ENCODE assay signal across 10 cellular contexts in the genomic region with DNA sequence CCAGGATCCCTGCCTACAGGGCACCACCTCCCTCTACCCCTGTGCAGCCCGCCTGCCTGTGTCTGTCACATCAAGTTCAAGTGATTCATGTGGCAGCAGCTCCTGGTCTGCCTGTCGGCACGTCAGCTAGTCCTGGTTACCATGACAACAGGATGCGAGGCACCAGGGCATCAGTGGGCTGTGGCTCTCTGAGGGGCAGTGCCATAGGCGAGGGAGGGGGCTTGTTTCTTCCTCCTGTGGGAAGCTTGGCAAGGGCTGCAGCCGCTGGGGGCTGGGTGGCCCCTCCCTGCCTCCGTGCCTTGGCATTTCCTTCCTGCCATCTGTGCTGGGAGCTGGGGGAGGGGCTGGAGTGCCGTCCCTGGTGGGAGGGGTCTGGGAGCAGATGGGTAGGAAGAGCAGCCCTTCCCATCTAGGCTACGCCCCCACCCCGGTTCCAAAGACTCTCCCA. TPM values are rescaled to one million over a fixed set of nuclear protein-coding genes. Genes with fewer than 3 reads are reported as not detected.
DNase-seq lines count a peak whose midpoint lies in the region; ATAC-seq and TF ChIP-seq lines count a peak whose summit lies in the region.
"Had no signal": no experiment of that assay in that cellular context is flagged by ENCODE, and none has a peak within 500 bp of the region (broad histone marks: within the 10 kb centered on the region; RNA-seq: fewer than 3 reads in every experiment).

No MANE protein-coding gene starts in this region.

- H3K27me3 ChIP-seq in foreskin keratinocyte = peaks cover 61% of the 10 kb centered on the region
- peaks cover 0 to 55% (median 0%) of the 10 kb centered on the region in 3 donors for H3K27me3 ChIP-seq in stomach

- ATAC-seq in foreskin keratinocyte (peak; percentile 51), GM21723 (IDR thresholded peaks at IDR 0.05; ENCODE audit: unreplicated experiment) (no peak)

- H3K27ac ChIP-seq in foreskin keratinocyte (no peak overlapping the region), stomach (no peak overlapping the region)

- H3K36me3 ChIP-seq in stomach = no peaks in the 10 kb centered on the region

- H3K4me1 ChIP-seq in foreskin keratinocyte = no peaks in the 10 kb centered on the region
- H3K4me1 ChIP-seq in stomach = peaks cover 0 to 8% (median 3%) of the 10 kb centered on the region in 4 donors

- intact Hi-C loops in stomach (cut with DNase I; ENCODE audit: low total_unique reads) = no loop called here

- peak; percentile 63 for DNase-seq in Ammon's horn (ENCODE audit: low spot score)
- DNase-seq in H4 (ENCODE audit: low spot score) = peak; percentile 76
- DNase-seq in RKO (ENCODE audit: low spot score) = peak; percentile 48
- no peak for DNase-seq in foreskin keratinocyte
- DNase-seq in effector CD4-positive, alpha-beta T cell = no peak
- no peak for DNase-seq in stomach
- DNase-seq in mucosa of gallbladder (ENCODE audit: low spot score) = no peak

- no peaks in the 10 kb centered on the region for H3K9me3 ChIP-seq in stomach

- no peak overlapping the region for H3K4me3 ChIP-seq in stomach

- WGBS in stomach, 5 donors = 0 to 11% (median 6%) methylated on average over 8 to 10 of the region's 10 CpGs

- no peak for TF ChIP-seq POLR2A in stomach (IDR thresholded peaks at IDR 0.05)

- no peak for TF ChIP-seq EP300 in stomach (IDR thresholded peaks at IDR 0.05)

- TF ChIP-seq CTCF in foreskin keratinocyte (conservative IDR thresholded peaks at IDR 0.05) (no peak), stomach (IDR thresholded peaks at IDR 0.05) (no peak)

RNA-seq across cellular contexts. Expression of gene FOXO6, which starts 43.1 kb away (rescaled TPM):
- 0.35 and 0.45 TPM in 2 replicates for total RNA-seq in H4 (2014; rRNA removed; shearing (Covaris generic))
- total RNA-seq in foreskin keratinocyte = 0.07 TPM in 1 of 2 replicates, not detected in the other
- 0.04 and 0.11 TPM in 2 replicates for polyA plus RNA-seq in foreskin keratinocyte
- 1 to 10 TPM in 1 of 5 donors, under 1 TPM in 1, not detected in 3; under 0.01 to 1.1 TPM for total RNA-seq in stomach
- polyA plus RNA-seq in stomach = under 1 TPM in 2 of 3 donors, not detected in 1; 0.37 to 0.83 TPM
- 10.0 TPM for total RNA-seq in mucosa of gallbladder
- total RNA-seq: subcutaneous adipose tissue had no signal
- polyA plus RNA-seq: keratinocyte had no signal

Comparison
In these comparisons a context has a peak if more than half of its experiments do, and no peak if none do; other contexts are left out.
1. DNase-seq: peak in Ammon's horn (single experiment), H4 (single experiment) and RKO (single experiment); none in foreskin keratinocyte (0 of 2), effector CD4-positive, alpha-beta T cell (single experiment), stomach (single experiment) and mucosa of gallbladder (single experiment).